14 cellular contexts compared by ENCODE assay signal in genomic region chr7:83072576-83073517, GRCh38.
DNase-seq lines count a peak whose midpoint lies in the region; ATAC-seq and TF ChIP-seq lines count a peak whose summit lies in the region.
"Had no signal": no experiment of that assay in that cellular context is flagged by ENCODE, and none has a peak within 500 bp of the region (broad histone marks: within the 10 kb centered on the region; RNA-seq: fewer than 3 reads in every experiment).

No MANE protein-coding gene starts in this region.

- ATAC-seq in GM23338, result no peak
- peak; percentile 78 for ATAC-seq in foreskin keratinocyte
- ATAC-seq in stimulated activated naive CD8-positive, alpha-beta T cell treated with anti-CD3 and anti-CD28 coated beads, Interleukin-15, Interleukin-2, amounts not matched to agents 100 U/mL and 50 U/mL, for 24 hours, result no peak
- ATAC-seq: activated CD8-positive, alpha-beta memory T cell treated with anti-CD3 and anti-CD28 coated beads, Interleukin-2, amount 10 ng/mL, durations not matched to agents 7 days and 5 days had no signal

- H3K4me2 ChIP-seq in GM23338, result no peak overlapping the region
- no peak overlapping the region for H3K4me2 ChIP-seq in SK-N-SH

- H3K4me1 ChIP-seq in GM23338 (ENCODE audit: insufficient read depth) (no peaks in the 10 kb centered on the region), SK-N-SH (ENCODE audit: control insufficient read depth in 1 of 2, insufficient read depth in 2 of 2, low read depth in 1 of 2, low read length in 1 of 2) (peaks cover 0 to 12% of the 10 kb centered on the region in 2 experiments; a peak in 1 of 4 replicates), foreskin keratinocyte (peaks cover 7% of the 10 kb centered on the region)
- H3K4me1 ChIP-seq: spleen had no signal

- H3K9me3 Mint-ChIP-seq in GM23338, result no peaks in the 10 kb centered on the region

- 59% methylated on average over 2 of the region's 2 CpGs for WGBS in SK-N-SH (ENCODE audit: low lambda C conversion rate)

- CTCF ChIA-PET in BJ (lab: Yijun Ruan, JAX), result interaction anchor here (1.3 kb wide), 1 partner anchor 332 kb away, joined by 3 read pairs; no protein-coding TSS in a partner anchor
- CTCF ChIA-PET in SK-N-SH (lab: Yijun Ruan, JAX), result interaction anchor here (0.8 to 3.4 kb wide), 21 partner anchors 10 to 1573 kb away, joined by 3 to 28 read pairs (median 4); no protein-coding TSS in a partner anchor

- 0 out of 3 replicates have a peak, but pooled peaks cover 3% of the 10 kb centered on the region for H3K4me1 Mint-ChIP-seq in GM23338
- H3K4me1 Mint-ChIP-seq: activated CD8-positive, alpha-beta memory T cell treated with anti-CD3 and anti-CD28 coated beads, Interleukin-2, amount 10 ng/mL, durations not matched to agents 7 days and 5 days; memory B cell had no signal

- DNase-seq in BJ (ENCODE audit: low read depth) (no peak), GM23338 (ENCODE audit: low spot score) (no peak), SK-N-SH (peak; percentile 25), foreskin keratinocyte (peak; percentile 17 to 66), amygdala (lab: John Stamatoyannopoulos, UW) (no peak), NAMALWA (ENCODE audit: low spot score) (no peak), amniotic stem cell (lab: John Stamatoyannopoulos, UW) (no peak)
- DNase-seq in stimulated activated naive CD8-positive, alpha-beta T cell treated with anti-CD3 and anti-CD28 coated beads, Interleukin-15, Interleukin-2, amounts not matched to agents 100 U/mL and 50 U/mL, for 24 hours, result no peak
- DNase-seq: activated CD8-positive, alpha-beta memory T cell treated with anti-CD3 and anti-CD28 coated beads, Interleukin-2, amount 10 ng/mL, durations not matched to agents 7 days and 5 days; activated naive CD4-positive, alpha-beta T cell treated with anti-CD3 and anti-CD28 coated beads, Interleukin-2, amount 50 U/mL, for 16 hours; COR-L47; NCI-H1048; spleen had no signal

- POLR2A ChIA-PET in BJ (lab: Charles Lee) (no interaction called here), SK-N-SH (lab: Yijun Ruan, JAX) (no interaction called here)

- peak; percentile 14; the same call in 1 of the 2 replicates for TF ChIP-seq CTCF in BJ (IDR thresholded peaks at IDR 0.05; ENCODE audit: insufficient read depth, low read depth, low read length)
- peak; percentile 43 to 52; a peak in 3 of 4 replicates for TF ChIP-seq CTCF in GM23338 (conservative IDR thresholded peaks at IDR 0.05; ENCODE audit: low read depth in 2 of 2)
- TF ChIP-seq CTCF in SK-N-SH (IDR thresholded peaks at IDR 0.05), result peak; percentile 46
- peak; percentile 28 for TF ChIP-seq CTCF in foreskin keratinocyte (conservative IDR thresholded peaks at IDR 0.05)

- H3K36me3 Mint-ChIP-seq in GM23338 (ENCODE audit: low read depth), result no peaks in the 10 kb centered on the region
- H3K36me3 Mint-ChIP-seq: memory B cell had no signal

- H3F3A ChIP-seq in GM23338 (replicated peaks; ENCODE audit: low read depth), result no peaks in the 10 kb centered on the region
- H3F3A ChIP-seq in SK-N-SH (replicated peaks; ENCODE audit: insufficient read depth), result no peaks in the 10 kb centered on the region

- no peaks in the 10 kb centered on the region for H3K79me2 ChIP-seq in GM23338 (replicated peaks; ENCODE audit: insufficient read depth)
- H3K79me2 ChIP-seq in SK-N-SH (ENCODE audit: insufficient read depth), result no peaks in the 10 kb centered on the region

- H3K4me3 ChIP-seq in BJ (ENCODE audit: low read depth, low read length) (no peak overlapping the region), GM23338 (no peak overlapping the region), SK-N-SH (ENCODE audit: low read depth in 2 of 2, low read length in 1 of 2) (no peak overlapping the region)
- H3K4me3 ChIP-seq: spleen had no signal

- no peak for TF ChIP-seq EP300 in SK-N-SH (IDR thresholded peaks at IDR 0.05; ENCODE audit: borderline replicate concordance in 1 of 2, low read depth in 1 of 2, low read length in 1 of 2)

- no peaks in the 10 kb centered on the region for H3K9me3 ChIP-seq in SK-N-SH
- H3K9me3 ChIP-seq: spleen had no signal

- H3K27ac ChIP-seq in GM23338 (ENCODE audit: low read depth), result no peak overlapping the region
- H3K27ac ChIP-seq in SK-N-SH (ENCODE audit: low read depth in 2 of 2, low read length in 1 of 2), result no peak overlapping the region
- H3K27ac ChIP-seq in foreskin keratinocyte, result no peak overlapping the region
- H3K27ac ChIP-seq: spleen had no signal

- H3K9ac ChIP-seq in SK-N-SH, result no peak overlapping the region

- no peaks in the 10 kb centered on the region for H3K9me2 ChIP-seq in GM23338 (ENCODE audit: insufficient read depth)
- H3K9me2 ChIP-seq in SK-N-SH, result no peaks in the 10 kb centered on the region

- TF ChIP-seq RAD21 in SK-N-SH (IDR thresholded peaks at IDR 0.05; ENCODE audit: low read length), result peak; percentile 79

- H3K27me3 Mint-ChIP-seq in GM23338 (ENCODE audit: insufficient read depth, low read depth, poor library complexity), result no peaks in the 10 kb centered on the region
- H3K27me3 Mint-ChIP-seq: activated CD8-positive, alpha-beta memory T cell treated with anti-CD3 and anti-CD28 coated beads, Interleukin-2, amount 10 ng/mL, durations not matched to agents 7 days and 5 days; memory B cell had no signal

- H3K27ac Mint-ChIP-seq in GM23338, result no peak overlapping the region
- H3K27ac Mint-ChIP-seq: activated CD8-positive, alpha-beta memory T cell treated with anti-CD3 and anti-CD28 coated beads, Interleukin-2, amount 10 ng/mL, durations not matched to agents 7 days and 5 days; memory B cell had no signal

- H4K20me1 ChIP-seq in GM23338 (replicated peaks; ENCODE audit: insufficient read depth) (no peaks in the 10 kb centered on the region), SK-N-SH (ENCODE audit: insufficient read depth) (no peaks in the 10 kb centered on the region)

- H3K4me3 Mint-ChIP-seq in GM23338, result no peak overlapping the region
- H3K4me3 Mint-ChIP-seq: activated CD8-positive, alpha-beta memory T cell treated with anti-CD3 and anti-CD28 coated beads, Interleukin-2, amount 10 ng/mL, durations not matched to agents 7 days and 5 days; memory B cell had no signal

- H2AFZ ChIP-seq in GM23338, result no peak overlapping the region
- 0 out of 2 replicates have a peak overlapping the region, but pooled peaks have one; percentile 25 for H2AFZ ChIP-seq in SK-N-SH (ENCODE audit: low read depth)

- H3K36me3 ChIP-seq in BJ (ENCODE audit: control insufficient read depth, insufficient read depth, low read length) (no peaks in the 10 kb centered on the region), GM23338 (ENCODE audit: insufficient read depth) (no peaks in the 10 kb centered on the region), SK-N-SH (replicated peaks in 1 of 2; ENCODE audit: control insufficient read depth in 1 of 2, insufficient read depth in 2 of 2, low read length in 1 of 2) (no peaks in the 10 kb centered on the region)
- H3K36me3 ChIP-seq: spleen had no signal

- H3K27me3 ChIP-seq in BJ (ENCODE audit: control insufficient read depth, insufficient read depth, low read length) (no peaks in the 10 kb centered on the region), GM23338 (ENCODE audit: insufficient read depth) (no peaks in the 10 kb centered on the region), SK-N-SH (ENCODE audit: insufficient read depth) (no peaks in the 10 kb centered on the region), foreskin keratinocyte (no peaks in the 10 kb centered on the region)
- H3K27me3 ChIP-seq: spleen had no signal

TF ChIP-seq in GM23338, 12 proteins besides CTCF, POLR2A, EP300 and RAD21 (continues in another document):
- TF ChIP-seq EZH2 (IDR thresholded peaks at IDR 0.05; ENCODE audit: low read depth, unreplicated experiment) (no peak), JUNB (IDR thresholded peaks at IDR 0.05; ENCODE audit: unreplicated experiment) (no peak)

TF ChIP-seq in SK-N-SH, 30 proteins besides CTCF, POLR2A, EP300 and RAD21:
- TF ChIP-seq TAF1 (IDR thresholded peaks at IDR 0.05; ENCODE audit: borderline replicate concordance, low read depth, low read length) (no peak), NRF1 (IDR thresholded peaks at IDR 0.05; ENCODE audit: low read depth, low read length) (no peak), GABPA (IDR thresholded peaks at IDR 0.05; ENCODE audit: low read depth) (no peak), SMC3 (IDR thresholded peaks at IDR 0.05; ENCODE audit: low read depth, low read length) (peak; percentile 53; the same call in 1 of the 2 replicates)
- TF ChIP-seq, protein P1, sequence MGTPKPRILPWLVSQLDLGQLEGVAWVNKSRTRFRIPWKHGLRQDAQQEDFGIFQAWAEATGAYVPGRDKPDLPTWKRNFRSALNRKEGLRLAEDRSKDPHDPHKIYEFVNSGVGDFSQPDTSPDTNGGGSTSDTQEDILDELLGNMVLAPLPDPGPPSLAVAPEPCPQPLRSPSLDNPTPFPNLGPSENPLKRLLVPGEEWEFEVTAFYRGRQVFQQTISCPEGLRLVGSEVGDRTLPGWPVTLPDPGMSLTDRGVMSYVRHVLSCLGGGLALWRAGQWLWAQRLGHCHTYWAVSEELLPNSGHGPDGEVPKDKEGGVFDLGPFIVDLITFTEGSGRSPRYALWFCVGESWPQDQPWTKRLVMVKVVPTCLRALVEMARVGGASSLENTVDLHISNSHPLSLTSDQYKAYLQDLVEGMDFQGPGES (IDR thresholded peaks at IDR 0.05; ENCODE audit: low read depth, low read length), result no peak

Comparison
In these comparisons a context has a peak if more than half of its experiments do, and no peak if none do; other contexts are left out.
1. DNase-seq: peak in SK-N-SH (single experiment) and foreskin keratinocyte (2 of 2); none in BJ (single experiment), GM23338 (single experiment), amygdala (0 of 56), NAMALWA (single experiment), amniotic stem cell (single experiment) and stimulated activated naive CD8-positive, alpha-beta T cell treated with anti-CD3 and anti-CD28 coated beads, Interleukin-15, Interleukin-2, amounts not matched to agents 100 U/mL and 50 U/mL, for 24 hours (single experiment).
2. Peak in every context shown above with its lines, with median percentiles within 50 percentile points of each other: CTCF ChIP-seq.